Comparison of ENCODE assay signal across 25 cellular contexts in genomic region chr7:111833461-111833860, GRCh38.
DNase-seq lines count a peak whose midpoint lies in the region; ATAC-seq, FAIRE-seq and TF ChIP-seq lines count a peak whose summit lies in the region.
"Had no signal": no experiment of that assay in that cellular context is flagged by ENCODE, and none has a peak within 500 bp of the region (broad histone marks: within the 10 kb centered on the region; RNA-seq: fewer than 3 reads in every experiment).

No MANE protein-coding gene starts in this region.

- no peaks in the 10 kb centered on the region for H3K27me3 Mint-ChIP-seq in activated T-cell treated with anti-CD3 and anti-CD28 coated beads, Interleukin-2, amount 50 U/mL, for 24 hours
- H3K27me3 Mint-ChIP-seq: dendritic cell treated with granulocyte-macrophage colony-stimulating factor and Interleukin-4, amounts not matched to agents 40 ng/mL and 50 ng/mL, for 4 days; progenitor cell of endocrine pancreas; T-helper 17 cell had no signal

- POLR2A ChIA-PET in A673 (lab: Charles Lee; ENCODE audit: low non-redundant PET), result no interaction called here

- DNase-seq in A673 (ENCODE audit: low spot score) (no peak), M059J (ENCODE audit: low read depth) (peak; percentile 60), bronchial epithelial cell (ENCODE audit: low read depth) (peak; percentile 45), fibroblast of villous mesenchyme (ENCODE audit: low read depth) (peak; percentile 16), Right ventricle myocardium inferior (ENCODE audit: missing footprints) (no peak), ureter (ENCODE audit: low spot score) (no peak)
- no peak for DNase-seq in activated T-cell treated with anti-CD3 and anti-CD28 coated beads, Interleukin-2, amount 50 U/mL, for 24 hours
- DNase-seq: GDM1; left cardiac atrium; midbrain; NCI-H1105; NCI-H69; nephron progenitor cell; stimulated activated CD4-positive, alpha-beta T cell treated with anti-CD3 and anti-CD28 coated beads, Interleukin-4, amount 100 ng/mL, for 24 hours; T-helper 17 cell; upper lobe of right lung had no signal

- FAIRE-seq in bronchial epithelial cell (lab: Jason Lieb, UNC), result no peak
- FAIRE-seq: D721Med, GM12878 had no signal

- peak overlapping the region; percentile 72 for H3K27ac ChIP-seq in A673 (ENCODE audit: low read depth, low read length, poor library complexity, severe bottlenecking)
- H3K27ac ChIP-seq: BLaER1, KMS-11, upper lobe of right lung, VCaP had no signal

- BruUV-seq in A673 (replicated peaks; lab: Mats Ljungman, UMichigan), result no TSS peak

- no peaks in the 10 kb centered on the region for H3K4me1 Mint-ChIP-seq in activated T-cell treated with anti-CD3 and anti-CD28 coated beads, Interleukin-2, amount 50 U/mL, for 24 hours (ENCODE audit: low read depth)
- H3K4me1 Mint-ChIP-seq: nephron progenitor cell, T-helper 17 cell had no signal

- H3K36me3 ChIP-seq in A673 (ENCODE audit: insufficient read depth, low read length, poor library complexity, severe bottlenecking) (peaks cover 5% of the 10 kb centered on the region), bronchial epithelial cell (ENCODE audit: control insufficient read depth, insufficient read depth, low read length) (no peaks in the 10 kb centered on the region)
- H3K36me3 ChIP-seq: BLaER1 had no signal

- H3K4me3 ChIP-seq in A673 (ENCODE audit: low read depth, low read length, poor library complexity, severe bottlenecking) (no peak overlapping the region), bronchial epithelial cell (ENCODE audit: low read depth, low read length) (no peak overlapping the region), fibroblast of villous mesenchyme (ENCODE audit: low read depth, low read length) (no peak overlapping the region)
- H3K4me3 ChIP-seq: BLaER1, GM12878, smooth muscle cell, upper lobe of right lung had no signal

- no peak for TF ChIP-seq CTCF in A673 (conservative IDR thresholded peaks at IDR 0.05; ENCODE audit: low read depth, low read length)
- TF ChIP-seq CTCF in bronchial epithelial cell (IDR thresholded peaks at IDR 0.05; ENCODE audit: insufficient read depth, low read length, severe bottlenecking), result no peak
- TF ChIP-seq CTCF in fibroblast of villous mesenchyme (IDR thresholded peaks at IDR 0.05; ENCODE audit: insufficient read depth, low read depth, low read length), result no peak

- peaks cover 37% of the 10 kb centered on the region for H3K4me1 ChIP-seq in A673 (ENCODE audit: insufficient read depth, low read length, poor library complexity, severe bottlenecking)
- H3K4me1 ChIP-seq: BLaER1, upper lobe of right lung had no signal

- no peaks in the 10 kb centered on the region for H3K36me3 Mint-ChIP-seq in activated T-cell treated with anti-CD3 and anti-CD28 coated beads, Interleukin-2, amount 50 U/mL, for 24 hours (ENCODE audit: low read depth)

- H3K9me3 Mint-ChIP-seq in activated T-cell treated with anti-CD3 and anti-CD28 coated beads, Interleukin-2, amount 50 U/mL, for 24 hours, result no peaks in the 10 kb centered on the region
- H3K9me3 Mint-ChIP-seq: dendritic cell treated with granulocyte-macrophage colony-stimulating factor and Interleukin-4, amounts not matched to agents 40 ng/mL and 50 ng/mL, for 4 days had no signal

- peaks cover 13% of the 10 kb centered on the region for H3K9me3 ChIP-seq in A673 (ENCODE audit: low read depth, low read length, poor library complexity, severe bottlenecking)
- H3K9me3 ChIP-seq: BLaER1, upper lobe of right lung had no signal

- H3K27me3 ChIP-seq in A673 (replicated peaks; ENCODE audit: insufficient read depth, low read depth, low read length, poor library complexity), result no peaks in the 10 kb centered on the region
- H3K27me3 ChIP-seq in bronchial epithelial cell (ENCODE audit: control insufficient read depth, insufficient read depth, low read length), result no peaks in the 10 kb centered on the region
- H3K27me3 ChIP-seq: BLaER1, upper lobe of right lung had no signal

- CTCF ChIA-PET in A673 (lab: Charles Lee), result no interaction called here

- ATAC-seq in Right ventricle myocardium inferior, result no peak
- ATAC-seq in GM19467 (IDR thresholded peaks at IDR 0.05; ENCODE audit: unreplicated experiment), result no peak
- ATAC-seq: GM12878, left cardiac atrium, T-helper 17 cell, upper lobe of right lung had no signal

- no peak overlapping the region for H3K4me3 Mint-ChIP-seq in activated T-cell treated with anti-CD3 and anti-CD28 coated beads, Interleukin-2, amount 50 U/mL, for 24 hours
- H3K4me3 Mint-ChIP-seq: dendritic cell treated with granulocyte-macrophage colony-stimulating factor and Interleukin-4, amounts not matched to agents 40 ng/mL and 50 ng/mL, for 4 days; nephron progenitor cell; T-helper 17 cell had no signal

- no peak overlapping the region for H3K27ac Mint-ChIP-seq in activated T-cell treated with anti-CD3 and anti-CD28 coated beads, Interleukin-2, amount 50 U/mL, for 24 hours
- H3K27ac Mint-ChIP-seq: dendritic cell treated with granulocyte-macrophage colony-stimulating factor and Interleukin-4, amounts not matched to agents 40 ng/mL and 50 ng/mL, for 4 days; nephron progenitor cell; progenitor cell of endocrine pancreas; T-helper 17 cell had no signal

- intact Hi-C loops in A673 (cut with micrococcal nuclease; ENCODE audit: unreplicated experiment), result no loop called here
- intact Hi-C loops in Right ventricle myocardium inferior (cut with DNase I), result no loop called here

Comparison
In these comparisons a context has a peak if more than half of its experiments do, and no peak if none do; other contexts are left out.
1. DNase-seq: peak in M059J (single experiment), bronchial epithelial cell (single experiment) and fibroblast of villous mesenchyme (single experiment); none in A673 (single experiment), Right ventricle myocardium inferior (single experiment), ureter (single experiment) and activated T-cell treated with anti-CD3 and anti-CD28 coated beads, Interleukin-2, amount 50 U/mL, for 24 hours (single experiment).